11 cellular contexts compared by ENCODE assay signal in the genomic region with DNA sequence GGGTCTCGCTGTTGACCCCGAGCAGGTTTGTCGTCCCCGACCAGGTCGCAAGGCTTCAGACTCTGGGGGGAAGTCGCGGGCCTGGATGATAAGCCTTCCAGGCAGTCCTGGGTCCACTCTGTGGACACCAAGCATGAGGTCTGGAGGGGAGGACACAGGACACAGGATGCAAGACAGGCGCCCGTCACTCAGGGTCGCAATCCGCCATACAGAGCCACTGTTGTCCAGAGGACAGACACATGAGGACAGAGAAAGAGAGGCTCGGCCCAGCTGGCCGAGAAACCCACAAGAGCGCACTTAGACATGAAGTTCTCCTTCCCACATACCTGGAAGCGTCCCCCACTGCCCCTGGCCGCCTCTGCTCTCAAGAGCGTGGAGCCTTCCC. TPM values are rescaled to one million over a fixed set of nuclear protein-coding genes. Genes with fewer than 3 reads are reported as not detected.
DNase-seq lines count a peak whose midpoint lies in the region; ATAC-seq and TF ChIP-seq lines count a peak whose summit lies in the region.
"Had no signal": no experiment of that assay in that cellular context is flagged by ENCODE, and none has a peak within 500 bp of the region (broad histone marks: within the 10 kb centered on the region; RNA-seq: fewer than 3 reads in every experiment).

No MANE protein-coding gene starts in this region.

- H3K4me3 Mint-ChIP-seq in naive thymus-derived CD8-positive, alpha-beta T cell, result peak overlapping the region; percentile 58 to 86 (median 75)

- no peaks in the 10 kb centered on the region for H3K9me3 Mint-ChIP-seq in naive thymus-derived CD8-positive, alpha-beta T cell
- H3K9me3 Mint-ChIP-seq: central memory CD8-positive, alpha-beta T cell had no signal

- peak overlapping the region in 7 of 10 experiments; percentile 25 to 52 (median 38); a peak in 9 of 20 replicates for H3K4me3 ChIP-seq in BLaER1 treated with 17β-estradiol and CSF1 and Interleukin-3, amounts not matched to agents 10 nM and 100 nM
- H3K4me3 ChIP-seq in H7 (ENCODE audit: insufficient read depth, low read depth, low read length), result no peak overlapping the region
- H3K4me3 ChIP-seq in choroid plexus epithelial cell (ENCODE audit: low read depth, low read length), result peak overlapping the region; percentile 54
- H3K4me3 ChIP-seq in left lung, result no peak overlapping the region

- H3K36me3 Mint-ChIP-seq in naive thymus-derived CD8-positive, alpha-beta T cell, result peaks cover 0 to 6% (median 5%) of the 10 kb centered on the region in 3 donors

- H3K9me3 ChIP-seq in BLaER1 treated with 17β-estradiol and CSF1 and Interleukin-3, amounts not matched to agents 10 nM and 100 nM (replicated peaks in 1 of 11), result no peaks in the 10 kb centered on the region
- H3K9me3 ChIP-seq in left lung, result no peaks in the 10 kb centered on the region
- H3K9me3 ChIP-seq: pancreas had no signal

- peak overlapping the region in 2 of 10 donors; percentile 38 to 85 for H3K27ac Mint-ChIP-seq in naive thymus-derived CD8-positive, alpha-beta T cell

- H4K20me1 ChIP-seq in BLaER1 treated with 17β-estradiol and CSF1 and Interleukin-3, amounts not matched to agents 10 nM and 100 nM, result peaks cover 26 to 65% (median 45%) of the 10 kb centered on the region in 11 experiments; a peak in 20 of 22 replicates

- H3K27me3 ChIP-seq in BLaER1 treated with 17β-estradiol and CSF1 and Interleukin-3, amounts not matched to agents 10 nM and 100 nM, result peaks cover 39 to 71% (median 65%) of the 10 kb centered on the region in 11 experiments
- H3K27me3 ChIP-seq in H7 (ENCODE audit: control insufficient read depth, insufficient read depth, low read length), result peaks cover 87% of the 10 kb centered on the region
- peaks cover 18 to 90% of the 10 kb centered on the region in 2 donors for H3K27me3 ChIP-seq in left lung

- in situ Hi-C loops in GM13977 (cut with MboI; ENCODE audit: low pct_unique_long_range_greater_than_20kb, low sequenced_read_pairs, unreplicated experiment), result no loop called here

- H3K4me2 ChIP-seq in BLaER1 treated with 17β-estradiol and CSF1 and Interleukin-3, amounts not matched to agents 10 nM and 100 nM, result peak overlapping the region; percentile 48 to 96 (median 76); a peak in 20 of 22 replicates

- peaks cover 0 to 15% (median 0%) of the 10 kb centered on the region in 11 experiments; a peak in 5 of 22 replicates for H3K36me3 ChIP-seq in BLaER1 treated with 17β-estradiol and CSF1 and Interleukin-3, amounts not matched to agents 10 nM and 100 nM
- H3K36me3 ChIP-seq in H7 (replicated peaks; ENCODE audit: control insufficient read depth, insufficient read depth, low read length) (no peaks in the 10 kb centered on the region), left lung (no peaks in the 10 kb centered on the region)
- H3K36me3 ChIP-seq: pancreas had no signal

- H3K9ac ChIP-seq in BLaER1 treated with 17β-estradiol and CSF1 and Interleukin-3, amounts not matched to agents 10 nM and 100 nM, result peak overlapping the region in 3 of 11 experiments; percentile 44 to 55 (median 54); a peak in 3 of 22 replicates

- no peak for ATAC-seq in naive thymus-derived CD8-positive, alpha-beta T cell
- ATAC-seq in left lung, result no peak

- TF ChIP-seq CTCF in choroid plexus epithelial cell (conservative IDR thresholded peaks at IDR 0.05; ENCODE audit: low read depth, low read length) (no peak), GM13977 (IDR thresholded peaks at IDR 0.05; ENCODE audit: extremely low read depth, insufficient read depth, missing control alignments) (no peak), left lung (IDR thresholded peaks at IDR 0.05) (no peak)

- no peak overlapping the region for H3K27ac ChIP-seq in BLaER1 treated with 17β-estradiol and CSF1 and Interleukin-3, amounts not matched to agents 10 nM and 100 nM
- H3K27ac ChIP-seq in left lung, result no peak overlapping the region
- H3K27ac ChIP-seq: pancreas had no signal

- H3K4me1 ChIP-seq in BLaER1 treated with 17β-estradiol and CSF1 and Interleukin-3, amounts not matched to agents 10 nM and 100 nM, result peaks cover 25 to 63% (median 41%) of the 10 kb centered on the region in 10 experiments
- peaks cover 17 to 49% of the 10 kb centered on the region in 2 donors for H3K4me1 ChIP-seq in left lung

- DNase-seq in H7 (peak; percentile 37), choroid plexus epithelial cell (ENCODE audit: low read depth) (no peak), NCI-H1417 treated with DMSO at 0.1 percent for 48 hours (lab: John Stamatoyannopoulos, UW) (no peak), NCI-H2227 treated with DMSO at 0.1 percent for 48 hours (lab: John Stamatoyannopoulos, UW) (no peak), GM13977 (ENCODE audit: low spot score) (no peak), left lung (no peak)
- DNase-seq in naive thymus-derived CD8-positive, alpha-beta T cell, result no peak

- peaks cover 26 to 46% (median 45%) of the 10 kb centered on the region in 4 donors for H3K4me1 Mint-ChIP-seq in naive thymus-derived CD8-positive, alpha-beta T cell

- POLR2A ChIA-PET in naive thymus-derived CD8-positive, alpha-beta T cell (lab: Charles Lee), result no interaction called here

- intact Hi-C loops in left lung (cut with DNase I), result loop anchor here in 1 of 2 donors (10.0 kb wide), 1 partner anchor 248 kb away; no protein-coding TSS in a partner anchor

- H3K27me3 Mint-ChIP-seq in naive thymus-derived CD8-positive, alpha-beta T cell, result peaks cover 25 to 59% (median 35%) of the 10 kb centered on the region in 5 donors
- H3K27me3 Mint-ChIP-seq: central memory CD8-positive, alpha-beta T cell had no signal

RNA-seq across cellular contexts. Expression of gene FOXD2, which starts 4.8 kb away (rescaled TPM):
- total RNA-seq in H7 (2014; rRNA removed; shearing (Covaris generic)), result 0.83 and 1.1 TPM in 2 replicates
- total RNA-seq in naive thymus-derived CD8-positive, alpha-beta T cell, result under 1 TPM; 0.27 to 0.36 TPM
- polyA plus RNA-seq in naive thymus-derived CD8-positive, alpha-beta T cell, result under 1 TPM in 2 of 3 donors, not detected in 1; 0.05 to 0.32 TPM
- total RNA-seq in left lung, result under 1 TPM; 0.34 to 0.35 TPM

RNA-seq across cellular contexts. Expression of gene FOXE3, which starts 16.9 kb away (rescaled TPM):
- total RNA-seq in H7 (2014; rRNA removed; shearing (Covaris generic)), result 0.14 TPM in 1 of 2 replicates, not detected in the other
- total RNA-seq in naive thymus-derived CD8-positive, alpha-beta T cell, result not detected
- not detected for polyA plus RNA-seq in naive thymus-derived CD8-positive, alpha-beta T cell
- total RNA-seq in left lung, result not detected
- total RNA-seq: NCI-H460, pancreas had no signal
- polyA plus RNA-seq: pancreas had no signal

Comparison
In these comparisons a context has a peak if more than half of its experiments do, and no peak if none do; other contexts are left out.
1. H3K4me3 ChIP-seq: peak in BLaER1 treated with 17β-estradiol and CSF1 and Interleukin-3, amounts not matched to agents 10 nM and 100 nM (7 of 10) and choroid plexus epithelial cell (single experiment); none in H7 (single experiment) and left lung (0 of 2).